ENCODE assay signal across 34 cellular contexts in the genomic region with DNA sequence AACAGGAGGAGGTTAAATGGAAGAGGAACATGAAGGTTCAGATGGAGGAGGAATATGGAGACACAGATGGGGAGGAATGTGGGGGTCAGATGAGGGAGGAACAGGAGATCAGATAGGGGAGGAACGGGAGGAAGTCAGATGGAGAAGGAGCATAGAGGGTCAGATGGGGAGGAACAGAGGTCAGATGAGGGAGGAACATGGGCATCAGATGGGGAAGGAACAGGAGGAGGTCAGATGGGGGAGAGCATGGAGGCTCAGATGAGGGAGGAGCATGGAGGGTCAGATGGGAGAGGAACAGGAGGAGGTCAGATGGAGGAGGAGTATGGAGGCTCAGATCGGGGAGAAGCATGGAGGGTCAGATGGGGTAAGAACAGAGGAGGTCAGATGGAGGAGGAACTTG.
"Had no signal": no experiment of that assay in that cellular context is flagged by ENCODE, and none has a peak within 500 bp of the region (broad histone marks: within the 10 kb centered on the region; RNA-seq: fewer than 3 reads in every experiment).

No MANE protein-coding gene starts in this region.

- DNase-seq: activated B cell treated with CpG ODN at 0.5 μM for 24 hours; activated CD4-positive, alpha-beta memory T cell treated with anti-CD3 and anti-CD28 coated beads for 36 hours; activated CD4-positive, alpha-beta T cell treated with anti-CD3 and anti-CD28 coated beads for 4 hours; activated CD4-positive, alpha-beta T cell treated with anti-CD3 and anti-CD28 coated beads, Interleukin-2, amount 50 U/mL, for 1 hour; activated CD4-positive, CD25-positive, alpha-beta regulatory T cell treated with anti-CD3 and anti-CD28 coated beads, Interleukin-2, amount 50 U/mL, for 72 hours; activated CD8-positive, alpha-beta memory T cell treated with anti-CD3 and anti-CD28 coated beads, Interleukin-2, amount 50 U/mL, for 4 hours; activated gamma-delta T cell treated with Interleukin-2 at 50 U/mL for 16 hours; activated naive CD4-positive, alpha-beta T cell treated with anti-CD3 and anti-CD28 coated beads for 36 hours; activated T-cell treated with anti-CD3 and anti-CD28 coated beads for 4 hours; activated T-cell treated with anti-CD3 and anti-CD28 coated beads, Interleukin-2, amount 50 U/mL, for 4 hours; amniotic stem cell; Karpas-422; KBM-7; NCI-H1048; NCI-H1105 treated with DMSO at 0.1 percent for 48 hours; NCI-H1436; NCI-H1694; NCI-H1930; NCI-H2081 treated with DMSO at 0.1 percent for 48 hours; NCI-H345; NCI-H524 treated with DMSO at 0.1 percent for 48 hours; NK-92 treated with Interleukin-12 subunit alpha and Interleukin-12 subunit beta, amount 100 ng/mL, for 24 hours; PC-3; Right ventricle myocardium superior; SW 1271; T-helper 1 cell; T-helper 2 cell; T-helper 9 cell had no signal

- H3K4me1 ChIP-seq: ascending aorta, breast epithelium had no signal

- H3K4me1 Mint-ChIP-seq: activated B cell treated with CpG ODN at 0.5 μM for 24 hours had no signal

- H3K27me3 ChIP-seq: ascending aorta had no signal

- H3K27ac ChIP-seq: ascending aorta, VCaP had no signal

- FAIRE-seq: RCC 7860 had no signal

- H3K4me3 Mint-ChIP-seq: activated B cell treated with CpG ODN at 0.5 μM for 24 hours; activated CD4-positive, alpha-beta memory T cell treated with anti-CD3 and anti-CD28 coated beads for 36 hours; activated naive CD4-positive, alpha-beta T cell treated with anti-CD3 and anti-CD28 coated beads for 36 hours; activated T-cell treated with anti-CD3 and anti-CD28 coated beads, Interleukin-2, amount 50 U/mL, for 4 hours; activated T-helper 1 cell treated with anti-CD3 and anti-CD28 coated beads, Interleukin-12 subunit alpha, Interleukin-12 subunit beta, Interleukin-2, Interleukin-4 antibody, amounts not matched to agents 30 ng/mL and 10 ng/mL and 1 ng/mL, durations not matched to agents 14 hours and 24 hours and 36 hours had no signal

- H3K9me3 ChIP-seq: ascending aorta, breast epithelium had no signal

- H3K27ac Mint-ChIP-seq: activated B cell treated with CpG ODN at 0.5 μM for 24 hours; activated CD4-positive, alpha-beta memory T cell treated with anti-CD3 and anti-CD28 coated beads for 36 hours; activated naive CD4-positive, alpha-beta T cell treated with anti-CD3 and anti-CD28 coated beads for 36 hours; activated naive CD4-positive, alpha-beta T cell treated with anti-CD3 and anti-CD28 coated beads, Interleukin-2, amount 50 U/mL, for 72 hours; activated T-helper 1 cell treated with anti-CD3 and anti-CD28 coated beads, Interleukin-12 subunit alpha, Interleukin-12 subunit beta, Interleukin-2, Interleukin-4 antibody, amounts not matched to agents 30 ng/mL and 10 ng/mL and 1 ng/mL, durations not matched to agents 14 hours and 24 hours and 36 hours had no signal

- ATAC-seq: activated naive CD4-positive, alpha-beta T cell treated with anti-CD3 and anti-CD28 coated beads, Interleukin-2, amount 50 U/mL, for 72 hours; activated T-cell treated with anti-CD3 and anti-CD28 coated beads, Interleukin-2, amount 50 U/mL, for 4 hours; PC-3 had no signal

- H3K36me3 ChIP-seq: ascending aorta, breast epithelium had no signal

- H3K4me3 ChIP-seq: ascending aorta, breast epithelium had no signal

- H3K36me3 Mint-ChIP-seq: activated CD4-positive, alpha-beta memory T cell treated with anti-CD3 and anti-CD28 coated beads for 36 hours; activated naive CD4-positive, alpha-beta T cell treated with anti-CD3 and anti-CD28 coated beads, Interleukin-2, amount 50 U/mL, for 72 hours had no signal

- H3K9me3 Mint-ChIP-seq: activated B cell treated with CpG ODN at 0.5 μM for 24 hours; activated CD4-positive, alpha-beta memory T cell treated with anti-CD3 and anti-CD28 coated beads for 36 hours; activated naive CD4-positive, alpha-beta T cell treated with anti-CD3 and anti-CD28 coated beads for 36 hours; activated naive CD4-positive, alpha-beta T cell treated with anti-CD3 and anti-CD28 coated beads, Interleukin-2, amount 50 U/mL, for 72 hours; activated T-cell treated with anti-CD3 and anti-CD28 coated beads, Interleukin-2, amount 50 U/mL, for 4 hours; activated T-helper 1 cell treated with anti-CD3 and anti-CD28 coated beads, Interleukin-12 subunit alpha, Interleukin-12 subunit beta, Interleukin-2, Interleukin-4 antibody, amounts not matched to agents 30 ng/mL and 10 ng/mL and 1 ng/mL, durations not matched to agents 14 hours and 24 hours and 36 hours had no signal
